Comparison of ENCODE assay signal across 8 cellular contexts in genomic region chr12:111687255-111687654, GRCh38. TPM values are rescaled to one million over a fixed set of nuclear protein-coding genes. Genes with fewer than 3 reads are reported as not detected.
DNase-seq lines count a peak whose midpoint lies in the region; ATAC-seq and TF ChIP-seq lines count a peak whose summit lies in the region.

No MANE protein-coding gene starts in this region.

- H3K27ac Mint-ChIP-seq in activated T-cell treated with anti-CD3 and anti-CD28 coated beads, Interleukin-2, amount 50 U/mL, for 24 hours = peak overlapping the region; percentile 96
- H3K27ac Mint-ChIP-seq in endodermal cell = peak overlapping the region; percentile 26
- no peak overlapping the region for H3K27ac Mint-ChIP-seq in stimulated activated effector memory CD8-positive, alpha-beta T cell treated with anti-CD3 and anti-CD28 coated beads, Interleukin-12 subunit alpha, Interleukin-12 subunit beta, amount 100 ng/mL, for 72 hours

- 79 to 86% methylated on average over 1 to 2 of the region's 2 CpGs for WGBS in endodermal cell (ENCODE audit: insufficient coverage in 1 of 2, insufficient read length in 1 of 2), 2 experiments

- no peak overlapping the region for H3K9ac ChIP-seq in endodermal cell (ENCODE audit: extremely low read depth, low read length, poor library complexity, severe bottlenecking)

- no peaks in the 10 kb centered on the region for H3K27me3 ChIP-seq in endodermal cell (ENCODE audit: control insufficient read depth, insufficient read depth, low read length, poor library complexity, severe bottlenecking)

- peak overlapping the region; percentile 92 for H3K4me3 Mint-ChIP-seq in activated T-cell treated with anti-CD3 and anti-CD28 coated beads, Interleukin-2, amount 50 U/mL, for 24 hours
- H3K4me3 Mint-ChIP-seq in endodermal cell = peak overlapping the region; percentile 90
- H3K4me3 Mint-ChIP-seq in stimulated activated effector memory CD8-positive, alpha-beta T cell treated with anti-CD3 and anti-CD28 coated beads, Interleukin-12 subunit alpha, Interleukin-12 subunit beta, amount 100 ng/mL, for 72 hours = peak overlapping the region; percentile 95

- no peak overlapping the region for H3K27ac ChIP-seq in endodermal cell (ENCODE audit: low read depth, low read length)

- H3K4me1 ChIP-seq in endodermal cell (ENCODE audit: control insufficient read depth, insufficient read depth, low read length) = no peaks in the 10 kb centered on the region

- TF ChIP-seq CTCF in endodermal cell (conservative IDR thresholded peaks at IDR 0.05) = peak; percentile 46

- peaks cover 22% of the 10 kb centered on the region for H3K36me3 ChIP-seq in endodermal cell (ENCODE audit: control insufficient read depth, insufficient read depth, low read length)

- H3K9me3 Mint-ChIP-seq in activated T-cell treated with anti-CD3 and anti-CD28 coated beads, Interleukin-2, amount 50 U/mL, for 24 hours = no peaks in the 10 kb centered on the region
- H3K9me3 Mint-ChIP-seq in endodermal cell = no peaks in the 10 kb centered on the region
- no peaks in the 10 kb centered on the region for H3K9me3 Mint-ChIP-seq in stimulated activated effector memory CD8-positive, alpha-beta T cell treated with anti-CD3 and anti-CD28 coated beads, Interleukin-12 subunit alpha, Interleukin-12 subunit beta, amount 100 ng/mL, for 72 hours

- no peak for DNase-seq in activated T-cell treated with anti-CD3 and anti-CD28 coated beads, Interleukin-2, amount 50 U/mL, for 24 hours
- DNase-seq in activated T-cell treated with anti-CD3 and anti-CD28 coated beads, Interleukin-2, amount 50 U/mL, for 48 hours = no peak
- DNase-seq in NCI-H69 (lab: John Stamatoyannopoulos, UW) = peak; percentile 11
- DNase-seq in endodermal cell = no peak
- no peak for DNase-seq in stimulated activated effector memory CD8-positive, alpha-beta T cell treated with anti-CD3 and anti-CD28 coated beads, Interleukin-12 subunit alpha, Interleukin-12 subunit beta, amount 100 ng/mL, for 72 hours (ENCODE audit: low spot score in 2 of 2)
- DNase-seq in NOMO-1 treated with dmso at 0.1 percent for 144 hours (lab: John Stamatoyannopoulos, UW; ENCODE audit: unreplicated experiment) = no peak

- peaks cover 37% of the 10 kb centered on the region for H3K4me1 Mint-ChIP-seq in activated T-cell treated with anti-CD3 and anti-CD28 coated beads, Interleukin-2, amount 50 U/mL, for 24 hours (ENCODE audit: low read depth)
- peaks cover 12% of the 10 kb centered on the region for H3K4me1 Mint-ChIP-seq in endodermal cell
- H3K4me1 Mint-ChIP-seq in stimulated activated effector memory CD8-positive, alpha-beta T cell treated with anti-CD3 and anti-CD28 coated beads, Interleukin-12 subunit alpha, Interleukin-12 subunit beta, amount 100 ng/mL, for 72 hours = peaks cover 43% of the 10 kb centered on the region

- H3K36me3 Mint-ChIP-seq in activated T-cell treated with anti-CD3 and anti-CD28 coated beads, Interleukin-2, amount 50 U/mL, for 24 hours (ENCODE audit: low read depth) = peaks cover 45% of the 10 kb centered on the region
- H3K36me3 Mint-ChIP-seq in endodermal cell (ENCODE audit: low read depth) = peaks cover 29% of the 10 kb centered on the region
- peaks cover 39% of the 10 kb centered on the region for H3K36me3 Mint-ChIP-seq in stimulated activated effector memory CD8-positive, alpha-beta T cell treated with anti-CD3 and anti-CD28 coated beads, Interleukin-12 subunit alpha, Interleukin-12 subunit beta, amount 100 ng/mL, for 72 hours

- no peaks in the 10 kb centered on the region for H3K9me3 ChIP-seq in endodermal cell (ENCODE audit: control insufficient read depth, low read length)

- no peaks in the 10 kb centered on the region for H3K27me3 Mint-ChIP-seq in activated T-cell treated with anti-CD3 and anti-CD28 coated beads, Interleukin-2, amount 50 U/mL, for 24 hours
- H3K27me3 Mint-ChIP-seq in endodermal cell (ENCODE audit: insufficient read depth) = no peaks in the 10 kb centered on the region

- H3K4me3 ChIP-seq in endodermal cell (ENCODE audit: low read length) = peak overlapping the region; percentile 96

- no peak for ATAC-seq in stimulated activated effector memory CD8-positive, alpha-beta T cell treated with anti-CD3 and anti-CD28 coated beads, Interleukin-12 subunit alpha, Interleukin-12 subunit beta, amount 100 ng/mL, for 72 hours
- no peak for ATAC-seq in HG03139 (IDR thresholded peaks at IDR 0.05; ENCODE audit: unreplicated experiment)
- no peak for ATAC-seq in GM21737 (IDR thresholded peaks at IDR 0.05; ENCODE audit: unreplicated experiment)

RNA-seq across cellular contexts. Expression of gene ACAD10, which starts 1.4 kb away (rescaled TPM):
- total RNA-seq in endodermal cell = 10 to 100 TPM; 43.7 to 47.0 TPM
- 34.4 TPM for polyA plus RNA-seq in endodermal cell (2013, experiment 1 of 2)
- polyA plus RNA-seq in endodermal cell (2013, experiment 2 of 2) = 30.7 TPM

RNA-seq across cellular contexts. Expression of gene BRAP, which starts 1.5 kb away (rescaled TPM):
- total RNA-seq in endodermal cell = 10 to 100 TPM; 23.6 to 24.5 TPM
- polyA plus RNA-seq in endodermal cell (2013, experiment 1 of 2) = 19.5 TPM
- polyA plus RNA-seq in endodermal cell (2013, experiment 2 of 2) = 18.3 TPM
